Comparison of ENCODE assay signal across 1 cellular context in genomic region chr3:109921509-109921908, GRCh38.
TF ChIP-seq lines count a peak whose summit lies in the region.

No MANE protein-coding gene starts in this region.

TF ChIP-seq in WTC11, 78 proteins besides CTCF, POLR2A, EP300 and RAD21 (continued from another document):
- no peak for TF ChIP-seq ATF2 (CRISPR knock-in tag; IDR thresholded peaks at IDR 0.05; ENCODE audit: borderline replicate concordance, low read depth)
- no peak for TF ChIP-seq TEAD4 (CRISPR knock-in tag; IDR thresholded peaks at IDR 0.05)
